Comparison of ENCODE assay signal across 33 cellular contexts in genomic region chr5:14138608-14139540, GRCh38. TPM values are rescaled to one million over a fixed set of nuclear protein-coding genes. Genes with fewer than 3 reads are reported as not detected.
DNase-seq lines count a peak whose midpoint lies in the region; ATAC-seq and TF ChIP-seq lines count a peak whose summit lies in the region.
"Had no signal": no experiment of that assay in that cellular context is flagged by ENCODE, and none has a peak within 500 bp of the region (broad histone marks: within the 10 kb centered on the region; RNA-seq: fewer than 3 reads in every experiment).

No MANE protein-coding gene starts in this region.

- DNase-seq in LHCN-M2 (ENCODE audit: low read depth) (peak; percentile 51), NCI-H2171 (lab: John Stamatoyannopoulos, UW) (peak; percentile 93), WERI-Rb-1 (peak; percentile 42), neural progenitor cell (ENCODE audit: low spot score) (no peak), T1000 (lab: John Stamatoyannopoulos, UW) (no peak), lower leg skin (ENCODE audit: low spot score in 2 of 2) (no peak)
- DNase-seq: activated CD4-positive, alpha-beta memory T cell treated with anti-CD3 and anti-CD28 coated beads, Interleukin-2, amount 10 ng/mL, durations not matched to agents 7 days and 5 days; activated CD4-positive, CD25-positive, alpha-beta regulatory T cell treated with anti-CD3 and anti-CD28 coated beads, Interleukin-2, amount 50 U/mL, for 72 hours; activated CD8-positive, alpha-beta memory T cell treated with anti-CD3 and anti-CD28 coated beads, Interleukin-2, amount 50 U/mL, for 48 hours; anterior cingulate cortex; C1 segment of cervical spinal cord; COR-L47; DMS79 treated with DMSO at 0.1 percent for 48 hours; effector memory CD8-positive, alpha-beta T cell; GF-D8; H7; heart right ventricle; KBM-7; mammary epithelial cell; MM.1S; Peyer's patch; psoas muscle; sigmoid colon; stimulated activated naive CD8-positive, alpha-beta T cell treated with anti-CD3 and anti-CD28 coated beads, Interleukin-15, Interleukin-2, amounts not matched to agents 100 U/mL and 50 U/mL, for 24 hours; T-helper 1 cell; uterus had no signal

- TF ChIP-seq CTCF in WERI-Rb-1 (IDR thresholded peaks at IDR 0.05; ENCODE audit: low read depth, low read length): no peak
- TF ChIP-seq CTCF in neural progenitor cell (IDR thresholded peaks at IDR 0.05): no peak
- no peak for TF ChIP-seq CTCF in lower leg skin (IDR thresholded peaks at IDR 0.05)

- H4K20me1 ChIP-seq in neural progenitor cell (ENCODE audit: low read depth): peaks cover under 1% of the 10 kb centered on the region

- intact Hi-C loops in lower leg skin (cut with DNase I; ENCODE audit: low total_unique reads): no loop called here

- TF ChIP-seq POLR2A in lower leg skin (IDR thresholded peaks at IDR 0.05): no peak

- H3K36me3 ChIP-seq in WERI-Rb-1: no peaks in the 10 kb centered on the region
- H3K36me3 ChIP-seq in neural progenitor cell: no peaks in the 10 kb centered on the region
- H3K36me3 ChIP-seq: heart right ventricle, neutrophil, Peyer's patch, sigmoid colon, thoracic aorta, uterus had no signal

- peaks cover 1% of the 10 kb centered on the region for H3K79me2 ChIP-seq in neural progenitor cell (ENCODE audit: low read depth)

- H3K9ac ChIP-seq in neural progenitor cell: no peak overlapping the region

- H3F3A ChIP-seq in neural progenitor cell (ENCODE audit: low read depth): peaks cover 16% of the 10 kb centered on the region

- H3K9me3 ChIP-seq in WERI-Rb-1 (ENCODE audit: severe bottlenecking) (no peaks in the 10 kb centered on the region), neural progenitor cell (ENCODE audit: low read depth) (no peaks in the 10 kb centered on the region)
- H3K9me3 ChIP-seq: neutrophil, Peyer's patch, psoas muscle, sigmoid colon, thoracic aorta, uterus had no signal

- H3K27me3 Mint-ChIP-seq in neural progenitor cell (ENCODE audit: insufficient read depth, low read depth): peaks cover 7% of the 10 kb centered on the region

- H3K27me3 ChIP-seq in WERI-Rb-1 (ENCODE audit: insufficient read depth, low read depth, severe bottlenecking) (peaks cover 64% of the 10 kb centered on the region), neural progenitor cell (peaks cover 4% of the 10 kb centered on the region)
- H3K27me3 ChIP-seq: heart right ventricle, Peyer's patch, sigmoid colon, SJSA1, uterus had no signal

- no peaks in the 10 kb centered on the region for H3K36me3 Mint-ChIP-seq in neural progenitor cell

- peaks cover 13% of the 10 kb centered on the region for H3K4me1 Mint-ChIP-seq in neural progenitor cell

- ATAC-seq in HG02884 (IDR thresholded peaks at IDR 0.05; ENCODE audit: unreplicated experiment): no peak
- ATAC-seq: effector memory CD8-positive, alpha-beta T cell; heart right ventricle; psoas muscle; stimulated activated naive CD8-positive, alpha-beta T cell treated with anti-CD3 and anti-CD28 coated beads, Interleukin-15, Interleukin-2, amounts not matched to agents 100 U/mL and 50 U/mL, for 24 hours had no signal

- WGBS in lower leg skin, 2 donors: 78 to 83% methylated on average over 11 of the region's 11 CpGs

- H3K4me3 ChIP-seq in WERI-Rb-1 (ENCODE audit: low read depth, low read length) (no peak overlapping the region), neural progenitor cell (no peak overlapping the region), lower leg skin (ENCODE audit: low read depth, poor library complexity, severe bottlenecking) (no peak overlapping the region)
- H3K4me3 ChIP-seq: coronary artery, heart right ventricle, Peyer's patch, psoas muscle, sigmoid colon, SJSA1, thoracic aorta, uterus had no signal

- H3K4me2 ChIP-seq in neural progenitor cell: no peak overlapping the region

- H3K27ac ChIP-seq in WERI-Rb-1 (no peak overlapping the region), neural progenitor cell (no peak overlapping the region)
- H3K27ac ChIP-seq: coronary artery, heart right ventricle, neutrophil, Peyer's patch, psoas muscle, sigmoid colon, SJSA1, thoracic aorta, uterus had no signal

- H3K27ac Mint-ChIP-seq in neural progenitor cell: peak overlapping the region; percentile 34
- H3K27ac Mint-ChIP-seq: activated CD4-positive, alpha-beta memory T cell treated with anti-CD3 and anti-CD28 coated beads, Interleukin-2, amount 10 ng/mL, durations not matched to agents 7 days and 5 days; activated naive CD8-positive, alpha-beta T cell; activated T-helper 2 cell treated with anti-CD3 and anti-CD28 coated beads, Interferon-gamma antibody, Interleukin-2, Interleukin-4, amounts not matched to agents 10 μg/mL and 5 μg/mL and 100 μg/mL, durations not matched to agents 14 hours and 24 hours and 36 hours; effector memory CD8-positive, alpha-beta T cell had no signal

- no peaks in the 10 kb centered on the region for H3K4me1 ChIP-seq in neural progenitor cell
- H3K4me1 ChIP-seq: Peyer's patch, uterus had no signal

- H3K9me3 Mint-ChIP-seq in neural progenitor cell: peaks cover 8% of the 10 kb centered on the region

- H2AFZ ChIP-seq in neural progenitor cell (replicated peaks): no peak overlapping the region

- H3K4me3 Mint-ChIP-seq in neural progenitor cell: no peak overlapping the region
- H3K4me3 Mint-ChIP-seq: activated CD4-positive, alpha-beta memory T cell treated with anti-CD3 and anti-CD28 coated beads, Interleukin-2, amount 10 ng/mL, durations not matched to agents 7 days and 5 days; activated naive CD8-positive, alpha-beta T cell; effector memory CD8-positive, alpha-beta T cell had no signal

RNA-seq across cellular contexts. Expression of gene TRIO, which starts 4.3 kb away (rescaled TPM):
- 168 and 195 TPM in 2 replicates for total RNA-seq in LHCN-M2 (2014; rRNA removed)
- polyA plus RNA-seq in LHCN-M2 (2012): 99.4 TPM
- total RNA-seq in neural progenitor cell (ENCODE audit: low replicate concordance): 76.3 and 84.7 TPM in 2 replicates
- 100 to 1,000 TPM in 1 of 4 donors, 10 to 100 TPM in 3; 47.8 to 101 (median 64.5) TPM for total RNA-seq in lower leg skin

Comparison
In these comparisons a context has a peak if more than half of its experiments do, and no peak if none do; other contexts are left out.
1. DNase-seq: peak in LHCN-M2 (single experiment), NCI-H2171 (single experiment) and WERI-Rb-1 (single experiment); none in neural progenitor cell (single experiment), T1000 (single experiment) and lower leg skin (0 of 2).